21 cellular contexts compared by ENCODE assay signal in genomic region chr10:52940921-52941320, GRCh38.
"Had no signal": no experiment of that assay in that cellular context is flagged by ENCODE, and none has a peak within 500 bp of the region (broad histone marks: within the 10 kb centered on the region; RNA-seq: fewer than 3 reads in every experiment).

No MANE protein-coding gene starts in this region.

- ATAC-seq: activated CD4-positive, alpha-beta T cell treated with anti-CD3 and anti-CD28 coated beads for 36 hours; mucosa of descending colon; naive thymus-derived CD8-positive, alpha-beta T cell; pancreas; T-cell; WTC11 had no signal

- H3K36me3 Mint-ChIP-seq: activated CD4-positive, alpha-beta memory T cell treated with anti-CD3 and anti-CD28 coated beads for 36 hours; activated naive CD8-positive, alpha-beta T cell treated with anti-CD3 and anti-CD28 coated beads for 36 hours; memory B cell; naive thymus-derived CD8-positive, alpha-beta T cell; T-cell had no signal

- H3K4me3 ChIP-seq: cardiac muscle cell, left ventricle myocardium inferior, mucosa of descending colon, pancreas had no signal

- H3K27me3 ChIP-seq: cardiac muscle cell, neutrophil, pancreas had no signal

- H3K9me3 ChIP-seq: left ventricle myocardium inferior, mucosa of descending colon, neutrophil, pancreas had no signal

- H3K4me3 Mint-ChIP-seq: activated CD4-positive, alpha-beta memory T cell treated with anti-CD3 and anti-CD28 coated beads for 36 hours; activated CD4-positive, alpha-beta T cell treated with anti-CD3 and anti-CD28 coated beads for 36 hours; activated naive CD8-positive, alpha-beta T cell treated with anti-CD3 and anti-CD28 coated beads for 36 hours; dendritic cell treated with granulocyte-macrophage colony-stimulating factor and Interleukin-4, amounts not matched to agents 40 ng/mL and 50 ng/mL, for 4 days; memory B cell; naive thymus-derived CD8-positive, alpha-beta T cell; T-cell; WTC11 had no signal

- H3K27me3 Mint-ChIP-seq: activated CD4-positive, alpha-beta memory T cell treated with anti-CD3 and anti-CD28 coated beads for 36 hours; activated CD4-positive, alpha-beta T cell treated with anti-CD3 and anti-CD28 coated beads for 36 hours; activated naive CD8-positive, alpha-beta T cell treated with anti-CD3 and anti-CD28 coated beads for 36 hours; dendritic cell treated with granulocyte-macrophage colony-stimulating factor and Interleukin-4, amounts not matched to agents 40 ng/mL and 50 ng/mL, for 4 days; naive thymus-derived CD8-positive, alpha-beta T cell; T-cell had no signal

- H3K27ac ChIP-seq: cardiac muscle cell, left ventricle myocardium inferior, neutrophil, pancreas had no signal

- H3K27ac Mint-ChIP-seq: activated CD4-positive, alpha-beta memory T cell treated with anti-CD3 and anti-CD28 coated beads for 36 hours; activated CD4-positive, alpha-beta T cell treated with anti-CD3 and anti-CD28 coated beads for 36 hours; activated naive CD8-positive, alpha-beta T cell treated with anti-CD3 and anti-CD28 coated beads for 36 hours; dendritic cell treated with granulocyte-macrophage colony-stimulating factor and Interleukin-4, amounts not matched to agents 40 ng/mL and 50 ng/mL, for 4 days; memory B cell; naive thymus-derived CD8-positive, alpha-beta T cell; T-cell; WTC11 had no signal

- H3K4me1 Mint-ChIP-seq: activated CD4-positive, alpha-beta T cell treated with anti-CD3 and anti-CD28 coated beads for 36 hours; activated naive CD8-positive, alpha-beta T cell treated with anti-CD3 and anti-CD28 coated beads for 36 hours; memory B cell; naive thymus-derived CD8-positive, alpha-beta T cell; T-cell had no signal

- DNase-seq: activated CD4-positive, alpha-beta memory T cell treated with anti-CD3 and anti-CD28 coated beads for 36 hours; activated CD4-positive, alpha-beta T cell treated with anti-CD3 and anti-CD28 coated beads for 36 hours; activated naive CD8-positive, alpha-beta T cell treated with anti-CD3 and anti-CD28 coated beads for 36 hours; amniotic stem cell; effector CD8-positive, alpha-beta T cell; foreskin melanocyte; left ventricle myocardium inferior; mucosa of descending colon; naive thymus-derived CD8-positive, alpha-beta T cell; pancreas; retina; stimulated activated CD4-positive, alpha-beta T cell treated with anti-CD3 and anti-CD28 coated beads, Interleukin-12 subunit alpha, Interleukin-12 subunit beta, amount 100 ng/mL, for 4 hours; stimulated activated CD4-positive, alpha-beta T cell treated with anti-CD3 and anti-CD28 coated beads, Interleukin-1b, Interleukin-23, amount 100 ng/mL, for 48 hours; stimulated activated CD8-positive, alpha-beta memory T cell treated with anti-CD3 and anti-CD28 coated beads, Interleukin-4, amount 100 ng/mL, for 48 hours; stimulated activated naive CD4-positive, alpha-beta T cell; T-cell had no signal

- H3K36me3 ChIP-seq: cardiac muscle cell, left ventricle myocardium inferior, neutrophil, pancreas had no signal

- H3K9me3 Mint-ChIP-seq: activated naive CD8-positive, alpha-beta T cell treated with anti-CD3 and anti-CD28 coated beads for 36 hours; WTC11 had no signal

- H3K4me1 ChIP-seq: left ventricle myocardium inferior, pancreas had no signal
